1 cellular context compared by ENCODE assay signal in genomic region chr11:68751331-68751856, GRCh38.
TF ChIP-seq lines count a peak whose summit lies in the region.

Gene TESMIN, minus strand, starts transcription at chr11:68751520. Its CDS starts 860 bp downstream, at chr11:68750660.

TF ChIP-seq in K562, 482 proteins besides CTCF, POLR2A, EP300 and RAD21 (continued from another document and continues in another):
- no peak for TF ChIP-seq ZBTB40 (IDR thresholded peaks at IDR 0.05)
- TF ChIP-seq ZBTB40 (CRISPR knock-in tag; IDR thresholded peaks at IDR 0.05), result no peak
- no peak; the same call in 1 of the 2 replicates for TF ChIP-seq GATAD2B (IDR thresholded peaks at IDR 0.05; ENCODE audit: borderline replicate concordance)
- peak; percentile 49 for TF ChIP-seq L3MBTL2 (IDR thresholded peaks at IDR 0.05)
- TF ChIP-seq TAL1 (IDR thresholded peaks at IDR 0.05), result no peak
- peak; percentile 62 to 79; a peak in 3 of 4 replicates for TF ChIP-seq UBTF (IDR thresholded peaks at IDR 0.05; ENCODE audit: borderline replicate concordance in 1 of 2, low read depth in 2 of 2, low read length in 2 of 2)
- TF ChIP-seq HMG20A (CRISPR knock-in tag; conservative IDR thresholded peaks at IDR 0.05), result no peak
- no peak for TF ChIP-seq SMARCC2 (IDR thresholded peaks at IDR 0.05; ENCODE audit: low read depth)
- no peak for TF ChIP-seq ZNF316 (IDR thresholded peaks at IDR 0.05)
- TF ChIP-seq KLF1 (tag; IDR thresholded peaks at IDR 0.05), result no peak
- TF ChIP-seq ZNF830 (CRISPR knock-in tag; IDR thresholded peaks at IDR 0.05), result no peak
- no peak for TF ChIP-seq ERF (CRISPR knock-in tag; IDR thresholded peaks at IDR 0.05)
- no peak for TF ChIP-seq ZKSCAN3 (CRISPR knock-in tag; IDR thresholded peaks at IDR 0.05)
- TF ChIP-seq CEBPB (tag; IDR thresholded peaks at IDR 0.05), result no peak
- no peak for TF ChIP-seq MEF2D (tag; conservative IDR thresholded peaks at IDR 0.05; ENCODE audit: low read depth)
- TF ChIP-seq FOXK1 (CRISPR knock-in tag; IDR thresholded peaks at IDR 0.05; ENCODE audit: borderline replicate concordance), result no peak
- no peak for TF ChIP-seq SNRNP70 (optimal IDR thresholded peaks at IDR 0.05; ENCODE audit: low read depth, low read length)
- no peak for TF ChIP-seq ETV6 (IDR thresholded peaks at IDR 0.05; ENCODE audit: borderline replicate concordance in 1 of 2, low read depth in 2 of 2, low read length in 1 of 2)
- TF ChIP-seq ETV6 (CRISPR knock-in tag; IDR thresholded peaks at IDR 0.05; ENCODE audit: borderline replicate concordance), result no peak
- no peak for TF ChIP-seq THAP12 (CRISPR knock-in tag; IDR thresholded peaks at IDR 0.05)
- TF ChIP-seq ZNF274 (IDR thresholded peaks at IDR 0.05; ENCODE audit: borderline replicate concordance, low read depth, low read length), result no peak
- no peak for TF ChIP-seq SMARCA4 (IDR thresholded peaks at IDR 0.05)
- no peak for TF ChIP-seq THRAP3 (IDR thresholded peaks at IDR 0.05; ENCODE audit: borderline replicate concordance)
- no peak for TF ChIP-seq FOXA3 (CRISPR knock-in tag; conservative IDR thresholded peaks at IDR 0.05 in 1 of 2, IDR thresholded peaks at IDR 0.05 in 1 of 2)
- TF ChIP-seq ZNF407 (IDR thresholded peaks at IDR 0.05; ENCODE audit: low read depth), result no peak
- no peak; the same call in 1 of the 2 replicates for TF ChIP-seq ARID4B (CRISPR knock-in tag; IDR thresholded peaks at IDR 0.05)
